In the genomic region with DNA sequence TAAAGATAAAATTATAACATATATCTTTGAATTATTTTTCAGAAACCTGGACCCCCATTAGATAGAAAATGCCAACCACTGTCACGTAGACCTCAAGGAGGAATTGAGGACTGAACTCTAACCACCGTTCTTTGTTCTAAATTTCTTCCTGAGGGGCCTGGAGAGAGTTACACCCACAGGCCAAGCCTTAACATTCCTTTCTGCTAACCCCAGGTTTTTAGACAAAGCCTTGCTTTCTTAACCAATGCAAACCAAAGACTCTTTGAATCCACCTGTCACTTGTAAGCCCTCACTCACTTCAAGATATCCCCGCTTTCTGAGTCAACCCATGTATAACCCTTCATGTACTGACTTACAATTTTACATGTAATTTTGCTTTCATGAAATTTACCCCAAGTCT, we compare ENCODE assay signal across 19 cellular contexts.
"Had no signal": no experiment of that assay in that cellular context is flagged by ENCODE, and none has a peak within 500 bp of the region (broad histone marks: within the 10 kb centered on the region; RNA-seq: fewer than 3 reads in every experiment).

No MANE protein-coding gene starts in this region.

- ATAC-seq: heart right ventricle; natural killer cell; stimulated activated naive CD8-positive, alpha-beta T cell treated with anti-CD3 and anti-CD28 coated beads, Interleukin-15, Interleukin-2, amounts not matched to agents 100 U/mL and 50 U/mL, for 24 hours; T-cell had no signal

- H3K36me3 ChIP-seq: breast epithelium had no signal

- H3K4me1 ChIP-seq: breast epithelium, heart right ventricle, left ventricle myocardium inferior, sigmoid colon, spleen had no signal

- H3K9me3 ChIP-seq: breast epithelium, left ventricle myocardium inferior, sigmoid colon, thyroid gland had no signal

- H3K27me3 Mint-ChIP-seq: activated naive CD8-positive, alpha-beta T cell treated with anti-CD3 and anti-CD28 coated beads for 36 hours; central memory CD8-positive, alpha-beta T cell; T-cell had no signal

- H3K27me3 ChIP-seq: breast epithelium, dorsolateral prefrontal cortex, heart right ventricle, sigmoid colon, spleen, thyroid gland had no signal

- H3K27ac Mint-ChIP-seq: activated naive CD8-positive, alpha-beta T cell treated with anti-CD3 and anti-CD28 coated beads for 36 hours; natural killer cell; T-cell; T-helper 2 cell treated with Interferon-gamma antibody and Interleukin-4, amounts not matched to agents 5 μg/mL and 100 μg/mL, for 36 hours had no signal

- DNase-seq: activated CD4-positive, alpha-beta T cell treated with anti-CD3 and anti-CD28 coated beads, Interleukin-2, amount 50 U/mL, for 1 hour; activated CD4-positive, CD25-positive, alpha-beta regulatory T cell treated with anti-CD3 and anti-CD28 coated beads, Interleukin-2, amount 50 U/mL, for 72 hours; activated naive CD8-positive, alpha-beta T cell treated with anti-CD3 and anti-CD28 coated beads for 36 hours; activated T-cell treated with anti-CD3 and anti-CD28 coated beads, Interleukin-2, amount 50 U/mL, for 1 hour; dorsolateral prefrontal cortex; heart right ventricle; left ventricle myocardium inferior; natural killer cell; sigmoid colon; spleen; stimulated activated CD4-positive, alpha-beta T cell treated with anti-CD3 and anti-CD28 coated beads, Interleukin-4, amount 100 ng/mL, for 24 hours; stimulated activated naive CD8-positive, alpha-beta T cell treated with anti-CD3 and anti-CD28 coated beads, Interleukin-15, Interleukin-2, amounts not matched to agents 100 U/mL and 50 U/mL, for 24 hours; T-cell; thyroid gland had no signal

- H3K27ac ChIP-seq: breast epithelium, dorsolateral prefrontal cortex, epithelial cell of prostate, heart right ventricle, left ventricle myocardium inferior, sigmoid colon, spleen, VCaP had no signal

- H3K9me3 Mint-ChIP-seq: central memory CD8-positive, alpha-beta T cell; natural killer cell had no signal

- H3K4me3 ChIP-seq: breast epithelium, dorsolateral prefrontal cortex, heart right ventricle, left ventricle myocardium inferior, sigmoid colon, spleen, thyroid gland had no signal

- H3K4me1 Mint-ChIP-seq: activated naive CD8-positive, alpha-beta T cell treated with anti-CD3 and anti-CD28 coated beads for 36 hours had no signal

- H3K4me3 Mint-ChIP-seq: activated naive CD8-positive, alpha-beta T cell treated with anti-CD3 and anti-CD28 coated beads for 36 hours; central memory CD8-positive, alpha-beta T cell; natural killer cell; T-cell; T-helper 2 cell treated with Interferon-gamma antibody and Interleukin-4, amounts not matched to agents 5 μg/mL and 100 μg/mL, for 36 hours had no signal
